In genomic region chr6:13507306-13507855, GRCh38 we compare ENCODE assay signal across 25 cellular contexts.
"Had no signal": no experiment of that assay in that cellular context is flagged by ENCODE, and none has a peak within 500 bp of the region (broad histone marks: within the 10 kb centered on the region; RNA-seq: fewer than 3 reads in every experiment).

No MANE protein-coding gene starts in this region.

- ATAC-seq: activated CD8-positive, alpha-beta T cell treated with anti-CD3 and anti-CD28 coated beads for 36 hours; activated T-cell treated with anti-CD3 and anti-CD28 coated beads, Interleukin-2, amount 50 U/mL, for 72 hours; activated T-helper 17 cell treated with anti-CD3 and anti-CD28 coated beads, Interleukin-2, amount 50 U/mL, for 72 hours had no signal

- DNase-seq: activated CD4-positive, alpha-beta T cell treated with anti-CD3 and anti-CD28 coated beads, Interleukin-2, amount 10 ng/mL, durations not matched to agents 24 days and 14 days; activated CD4-positive, alpha-beta T cell treated with anti-CD3 and anti-CD28 coated beads, Interleukin-2, amount 50 U/mL, for 4 hours; activated CD8-positive, alpha-beta T cell treated with anti-CD3 and anti-CD28 coated beads for 36 hours; activated effector memory CD4-positive, alpha-beta T cell treated with anti-CD3 and anti-CD28 coated beads, Interleukin-2, amount 50 U/mL, for 16 hours; activated naive CD4-positive, alpha-beta T cell; activated naive CD8-positive, alpha-beta T cell treated with anti-CD3 and anti-CD28 coated beads, Interleukin-2, amount 10 ng/mL, durations not matched to agents 7 days and 5 days; activated T-cell treated with anti-CD3 and anti-CD28 coated beads, Interleukin-2, amount 50 U/mL, for 1 hour; activated T-cell treated with anti-CD3 and anti-CD28 coated beads, Interleukin-2, amount 50 U/mL, for 72 hours; amygdala; caudate nucleus; cerebellar nuclear complex; KG1; MM.1S; MV-4-11; NCI-H1092; NCI-H1436 treated with DMSO at 0.1 percent for 48 hours; NCI-H1694 treated with DMSO at 0.1 percent for 48 hours; NCI-H2029; NCI-H345; NCI-H510A; NCI-H526 treated with DMSO at 0.1 percent for 48 hours; NCI-H82; NK-92 treated with Interleukin-12 subunit alpha and Interleukin-12 subunit beta, amount 100 ng/mL, for 24 hours had no signal

- H3K27me3 ChIP-seq: ascending aorta had no signal

- H3K36me3 ChIP-seq: ascending aorta had no signal

- H3K4me3 ChIP-seq: ascending aorta had no signal

- H3K9me3 ChIP-seq: ascending aorta had no signal
